8 cellular contexts compared by ENCODE assay signal in genomic region chr15:72272213-72272996, GRCh38. TPM values are rescaled to one million over a fixed set of nuclear protein-coding genes. Genes with fewer than 3 reads are reported as not detected.
DNase-seq lines count a peak whose midpoint lies in the region; ATAC-seq and TF ChIP-seq lines count a peak whose summit lies in the region.

TSS of gene PARP6 (minus strand) at chr15:72272554. CDS start at chr15:72267477, 5,077 bp downstream.

- peaks cover 6% of the 10 kb centered on the region for H3K36me3 Mint-ChIP-seq in activated naive CD8-positive, alpha-beta T cell treated with anti-CD3 and anti-CD28 coated beads, Interleukin-2, amount 10 ng/mL, durations not matched to agents 7 days and 5 days

- TF ChIP-seq EP300 in ovary (IDR thresholded peaks at IDR 0.05): no peak

- DNase-seq in GM10266 (ENCODE audit: extremely low spot score): peak; percentile 98
- peak; percentile 91 for DNase-seq in NCI-H1092 treated with DMSO at 0.1 percent for 48 hours (lab: John Stamatoyannopoulos, UW)
- DNase-seq in SKM-1 treated with dmso at 0.1 percent for 144 hours (lab: John Stamatoyannopoulos, UW; ENCODE audit: unreplicated experiment): peak; percentile 99
- DNase-seq in activated naive CD8-positive, alpha-beta T cell treated with anti-CD3 and anti-CD28 coated beads, Interleukin-2, amount 10 ng/mL, durations not matched to agents 7 days and 5 days: peak; percentile 97
- DNase-seq in head of caudate nucleus: peak; percentile 95 to 99 (median 98)
- DNase-seq in ovary: peak; percentile 98 to 99 (median 99)
- DNase-seq in thyroid gland: peak; percentile 99

- no peaks in the 10 kb centered on the region for H3K9me3 Mint-ChIP-seq in activated naive CD8-positive, alpha-beta T cell treated with anti-CD3 and anti-CD28 coated beads, Interleukin-2, amount 10 ng/mL, durations not matched to agents 7 days and 5 days

- ATAC-seq in HG02588 (IDR thresholded peaks at IDR 0.05; ENCODE audit: unreplicated experiment): peak; percentile 93
- peak; percentile 99 for ATAC-seq in activated naive CD8-positive, alpha-beta T cell treated with anti-CD3 and anti-CD28 coated beads, Interleukin-2, amount 10 ng/mL, durations not matched to agents 7 days and 5 days (ENCODE audit: low read depth)

- POLR2A ChIA-PET in activated naive CD8-positive, alpha-beta T cell treated with anti-CD3 and anti-CD28 coated beads, Interleukin-2, amount 10 ng/mL, durations not matched to agents 7 days and 5 days (lab: Charles Lee): interaction anchor here (1.0 to 2.7 kb wide), 3 partner anchors 42 to 45 kb away, joined by 3 to 16 read pairs (median 14); partner anchors contain the start of gene PKM

- H3K27me3 ChIP-seq in ovary: no peaks in the 10 kb centered on the region
- no peaks in the 10 kb centered on the region for H3K27me3 ChIP-seq in thyroid gland

- peak within 1 kb of the TSS; percentile 84 for H3K27ac Mint-ChIP-seq in activated naive CD8-positive, alpha-beta T cell treated with anti-CD3 and anti-CD28 coated beads, Interleukin-2, amount 10 ng/mL, durations not matched to agents 7 days and 5 days

- H3K36me3 ChIP-seq in ovary (no peaks in the 10 kb centered on the region), thyroid gland (no peaks in the 10 kb centered on the region)

- 0 to 1% (median 0%) methylated on average over 41 to 82 of the region's 82 CpGs for WGBS in ovary, 3 donors
- WGBS in thyroid gland, 2 donors: 0 to 1% methylated on average over 14 to 33 of the region's 82 CpGs

- H3K27ac ChIP-seq in ovary (peak within 1 kb of the TSS; percentile 92 to 96), thyroid gland (peak within 1 kb of the TSS; percentile 52 to 81 (median 78))

- TF ChIP-seq CTCF in GM10266 (IDR thresholded peaks at IDR 0.05; ENCODE audit: control insufficient read depth, insufficient read depth, low read depth, missing control alignments) (peak; percentile 82), ovary (IDR thresholded peaks at IDR 0.05) (peak; percentile 61 to 82 (median 78)), thyroid gland (IDR thresholded peaks at IDR 0.05) (peak; percentile 30 to 94 (median 63))

- H3K4me3 ChIP-seq in ovary (peak within 1 kb of the TSS; percentile 76), thyroid gland (replicated peaks in 1 of 3) (peak within 1 kb of the TSS; percentile 57 to 88 (median 80))

- intact Hi-C loops in head of caudate nucleus (cut with DNase I) (loop anchor here (2.0 to 10.0 kb wide), 2 partner anchors 42 to 78 kb away; partner anchors contain the start of genes GRAMD2A and PKM), ovary (cut with DNase I) (loop anchor here in 3 of 4 donors (2.0 to 5.0 kb wide), 4 partner anchors 40 to 1365 kb away; partner anchors contain the start of genes PKM (in 2 of the 3) and ARIH1 (in 1 of the 3)), thyroid gland (cut with DNase I) (loop anchor here (5.0 kb wide), 1 partner anchor 70 kb away; no protein-coding TSS in a partner anchor)

- TF ChIP-seq POLR2A in ovary (IDR thresholded peaks at IDR 0.05) (no peak), thyroid gland (IDR thresholded peaks at IDR 0.05) (peak in 1 of 2 donors; percentile 75)

- H3K4me1 ChIP-seq in ovary (ENCODE audit: insufficient read depth) (peaks cover 6% of the 10 kb centered on the region), thyroid gland (peaks cover 9 to 21% of the 10 kb centered on the region in 2 donors)

- peaks cover 8% of the 10 kb centered on the region for H3K27me3 Mint-ChIP-seq in activated naive CD8-positive, alpha-beta T cell treated with anti-CD3 and anti-CD28 coated beads, Interleukin-2, amount 10 ng/mL, durations not matched to agents 7 days and 5 days

- no peaks in the 10 kb centered on the region for H3K9me3 ChIP-seq in ovary
- H3K9me3 ChIP-seq in thyroid gland: no peaks in the 10 kb centered on the region

- H3K4me1 Mint-ChIP-seq in activated naive CD8-positive, alpha-beta T cell treated with anti-CD3 and anti-CD28 coated beads, Interleukin-2, amount 10 ng/mL, durations not matched to agents 7 days and 5 days: peaks cover 28% of the 10 kb centered on the region

- H3K4me3 Mint-ChIP-seq in activated naive CD8-positive, alpha-beta T cell treated with anti-CD3 and anti-CD28 coated beads, Interleukin-2, amount 10 ng/mL, durations not matched to agents 7 days and 5 days: peak within 1 kb of the TSS; percentile 91

RNA-seq across cellular contexts. Expression of gene PARP6, which starts in this region (rescaled TPM):
- 10 to 100 TPM; 86.7 to 90.2 TPM for total RNA-seq in activated naive CD8-positive, alpha-beta T cell treated with anti-CD3 and anti-CD28 coated beads, Interleukin-2, amount 10 ng/mL, durations not matched to agents 7 days and 5 days
- 10 to 100 TPM; 44.5 to 97.4 (median 70.0) TPM for total RNA-seq in ovary
- 10 to 100 TPM; 51.5 to 73.3 TPM for polyA plus RNA-seq in ovary
- 10 to 100 TPM; 54.2 to 98.0 (median 70.4) TPM for total RNA-seq in thyroid gland

Comparison
In these comparisons a context has a peak if more than half of its experiments do, and no peak if none do; other contexts are left out.
1. Peak in every context shown above with its lines: DNase-seq, ATAC-seq, H3K4me3 ChIP-seq and H3K27ac ChIP-seq.